In genomic region chr1:31799196-31799894, GRCh38 we compare ENCODE assay signal across 16 cellular contexts. TPM values are rescaled to one million over a fixed set of nuclear protein-coding genes. Genes with fewer than 3 reads are reported as not detected.
DNase-seq lines count a peak whose midpoint lies in the region; ATAC-seq and TF ChIP-seq lines count a peak whose summit lies in the region.
"Had no signal": no experiment of that assay in that cellular context is flagged by ENCODE, and none has a peak within 500 bp of the region (broad histone marks: within the 10 kb centered on the region; RNA-seq: fewer than 3 reads in every experiment).

No MANE protein-coding gene starts in this region.

- H3K36me3 ChIP-seq in MG63 (peaks cover 24% of the 10 kb centered on the region), gastrocnemius medialis (no peaks in the 10 kb centered on the region)
- H3K36me3 ChIP-seq: HAP-1 had no signal

- H3K4me3 Mint-ChIP-seq in osteocyte (ENCODE audit: unreplicated experiment), result no peak overlapping the region
- H3K4me3 Mint-ChIP-seq: stimulated activated naive B cell treated with anti-CD40 and anti-IgM and Interleukin-4, amounts not matched to agents 10 μg/mL and 1 μg/mL and 100 μg/mL, for 72 hours had no signal

- ATAC-seq in HG03108 (IDR thresholded peaks at IDR 0.05; ENCODE audit: unreplicated experiment), result no peak
- no peak for ATAC-seq in GM18873 (IDR thresholded peaks at IDR 0.05; ENCODE audit: low FRiP score, unreplicated experiment)
- no peak for ATAC-seq in gastrocnemius medialis
- ATAC-seq: stimulated activated naive B cell treated with anti-CD40 and anti-IgM and Interleukin-4, amounts not matched to agents 10 μg/mL and 1 μg/mL and 100 μg/mL, for 72 hours had no signal

- DNase-seq in AG20443 (ENCODE audit: low spot score) (peak; percentile 7), MG63 (peak; percentile 40), ecto neural progenitor cell (ENCODE audit: low spot score) (peak; percentile 52), osteocyte (ENCODE audit: extremely low spot score, unreplicated experiment) (peak; percentile 74), T1000 (lab: John Stamatoyannopoulos, UW) (no peak), gastrocnemius medialis (no peak)
- DNase-seq: KG1; NCI-H1436 treated with DMSO at 0.1 percent for 48 hours; NCI-H526; SHP77 treated with DMSO at 0.1 percent for 48 hours; stimulated activated CD4-positive, alpha-beta T cell treated with anti-CD3 and anti-CD28 coated beads, Interleukin-4, amount 100 ng/mL, for 4 hours; stimulated activated naive B cell treated with anti-CD40 and anti-IgM and Interleukin-4, amounts not matched to agents 10 μg/mL and 1 μg/mL and 100 μg/mL, for 72 hours had no signal

- no peaks in the 10 kb centered on the region for H3K9me3 Mint-ChIP-seq in osteocyte (ENCODE audit: unreplicated experiment)
- H3K9me3 Mint-ChIP-seq: stimulated activated naive B cell treated with anti-CD40 and anti-IgM and Interleukin-4, amounts not matched to agents 10 μg/mL and 1 μg/mL and 100 μg/mL, for 72 hours had no signal

- H3K4me3 ChIP-seq in MG63 (no peak overlapping the region), gastrocnemius medialis (no peak overlapping the region)
- H3K4me3 ChIP-seq: HAP-1 had no signal

- peak overlapping the region; percentile 27 for H3K27ac Mint-ChIP-seq in osteocyte (ENCODE audit: unreplicated experiment)
- H3K27ac Mint-ChIP-seq: stimulated activated naive B cell treated with anti-CD40 and anti-IgM and Interleukin-4, amounts not matched to agents 10 μg/mL and 1 μg/mL and 100 μg/mL, for 72 hours had no signal

- H3K9me3 ChIP-seq in MG63 (no peaks in the 10 kb centered on the region), gastrocnemius medialis (no peaks in the 10 kb centered on the region)
- H3K9me3 ChIP-seq: HAP-1 had no signal

- no peaks in the 10 kb centered on the region for H3K36me3 Mint-ChIP-seq in osteocyte (ENCODE audit: unreplicated experiment)
- H3K36me3 Mint-ChIP-seq: stimulated activated naive B cell treated with anti-CD40 and anti-IgM and Interleukin-4, amounts not matched to agents 10 μg/mL and 1 μg/mL and 100 μg/mL, for 72 hours had no signal

- H3K27me3 Mint-ChIP-seq in osteocyte (ENCODE audit: unreplicated experiment), result peaks cover 4% of the 10 kb centered on the region

- no peak for TF ChIP-seq POLR2A in gastrocnemius medialis (IDR thresholded peaks at IDR 0.05)

- in situ Hi-C loops in gastrocnemius medialis (cut with MboI; ENCODE audit: low sequenced_read_pairs in 4 of 4), result loop anchor here in 2 of 4 donors (25.0 kb wide), 1 partner anchor 237 kb away; no protein-coding TSS in a partner anchor

- H3K27ac ChIP-seq in gastrocnemius medialis, result no peak overlapping the region
- H3K27ac ChIP-seq: C4-2B had no signal

- H3K4me1 ChIP-seq in gastrocnemius medialis, result no peaks in the 10 kb centered on the region

- no peak for TF ChIP-seq CTCF in osteocyte (IDR thresholded peaks at IDR 0.05)
- no peak for TF ChIP-seq CTCF in gastrocnemius medialis (IDR thresholded peaks at IDR 0.05 in 4 of 5, conservative IDR thresholded peaks at IDR 0.05 in 1 of 5)

- intact Hi-C loops in gastrocnemius medialis (cut with DNase I; ENCODE audit: low total_unique reads), result no loop called here

- H3K27me3 ChIP-seq in MG63 (no peaks in the 10 kb centered on the region), gastrocnemius medialis (peaks cover 6 to 20% (median 8%) of the 10 kb centered on the region in 3 donors)

- peaks cover 32% of the 10 kb centered on the region for H3K4me1 Mint-ChIP-seq in osteocyte (ENCODE audit: unreplicated experiment)

RNA-seq across cellular contexts. Expression of gene SPOCD1, which starts 16.5 kb away (rescaled TPM):
- total RNA-seq in MG63 (2014; rRNA removed; shearing (Covaris generic); ENCODE audit: low replicate concordance), result 27.6 and 32.3 TPM in 2 replicates
- total RNA-seq in osteocyte (0.44 and 0.67 TPM in 2 replicates), gastrocnemius medialis (not detected)

RNA-seq across cellular contexts. Expression of gene ADGRB2, which starts 35.2 kb away (rescaled TPM):
- 3.4 and 8.5 TPM in 2 replicates for total RNA-seq in MG63 (2014; rRNA removed; shearing (Covaris generic); ENCODE audit: low replicate concordance)
- total RNA-seq in osteocyte (8.2 and 8.4 TPM in 2 replicates), gastrocnemius medialis (1 to 10 TPM in 3 of 4 donors, not detected in 1; 1.1 to 2.2 (median 1.7) TPM)

Comparison
In these comparisons a context has a peak if more than half of its experiments do, and no peak if none do; other contexts are left out.
1. DNase-seq: peak in AG20443 (single experiment), MG63 (single experiment), ecto neural progenitor cell (single experiment) and osteocyte (single experiment); none in T1000 (single experiment) and gastrocnemius medialis (0 of 2).
2. RNA of gene SPOCD1, which starts 16.5 kb away (total RNA-seq): 27.6 to 32.3 TPM in MG63; 0.44 to 0.67 TPM in osteocyte and not detected in gastrocnemius medialis; every median in the first group is over 10 times any median in the second.